1 cellular context compared by ENCODE assay signal in genomic region chr14:88023658-88024187, GRCh38.
TF ChIP-seq lines count a peak whose summit lies in the region.

No MANE protein-coding gene starts in this region.

TF ChIP-seq in K562, 482 proteins besides CTCF, POLR2A, EP300 and RAD21 (continued from another document):
- TF ChIP-seq ZNF407 (IDR thresholded peaks at IDR 0.05; ENCODE audit: low read depth) (no peak), PHB (CRISPR knock-in tag; IDR thresholded peaks at IDR 0.05) (no peak), TCF3 (CRISPR knock-in tag; IDR thresholded peaks at IDR 0.05) (0 out of 2 replicates have a peak, but pooled peaks have one; percentile 32), ARID3A (IDR thresholded peaks at IDR 0.05; ENCODE audit: borderline replicate concordance, low read depth, low read length) (no peak), PYGO2 (tag; IDR thresholded peaks at IDR 0.05) (no peak), ZNF511 (CRISPR knock-in tag; IDR thresholded peaks at IDR 0.05) (no peak), JUNB (CRISPR knock-in tag; conservative IDR thresholded peaks at IDR 0.05) (no peak), THRB (CRISPR knock-in tag; conservative IDR thresholded peaks at IDR 0.05) (no peak), ZNF232 (CRISPR knock-in tag; IDR thresholded peaks at IDR 0.05) (no peak), RCOR1 (IDR thresholded peaks at IDR 0.05; ENCODE audit: borderline replicate concordance in 1 of 2, low read depth in 2 of 2, low read length in 2 of 2) (0 out of 4 replicates have a peak, but pooled peaks of 1 of the 2 experiments have one; percentile 7), EZH2 (IDR thresholded peaks at IDR 0.05; ENCODE audit: borderline replicate concordance, low read depth, low read length) (no peak), GABPA (tag; conservative IDR thresholded peaks at IDR 0.05; ENCODE audit: low read depth) (0 out of 2 replicates have a peak, but pooled peaks have one; percentile 12), NR2C2 (CRISPR knock-in tag; IDR thresholded peaks at IDR 0.05) (no peak), NR2C2 (tag; IDR thresholded peaks at IDR 0.05) (peak; percentile 36; the same call in 1 of the 2 replicates), FOXK1 (CRISPR knock-in tag; IDR thresholded peaks at IDR 0.05; ENCODE audit: borderline replicate concordance) (no peak)
- TF ChIP-seq, protein P1, sequence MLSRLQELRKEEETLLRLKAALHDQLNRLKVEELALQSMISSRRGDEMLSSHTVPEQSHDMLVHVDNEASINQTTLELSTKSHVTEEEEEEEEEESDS (CRISPR knock-in tag; IDR thresholded peaks at IDR 0.05): no peak
- TF ChIP-seq, protein P2, sequence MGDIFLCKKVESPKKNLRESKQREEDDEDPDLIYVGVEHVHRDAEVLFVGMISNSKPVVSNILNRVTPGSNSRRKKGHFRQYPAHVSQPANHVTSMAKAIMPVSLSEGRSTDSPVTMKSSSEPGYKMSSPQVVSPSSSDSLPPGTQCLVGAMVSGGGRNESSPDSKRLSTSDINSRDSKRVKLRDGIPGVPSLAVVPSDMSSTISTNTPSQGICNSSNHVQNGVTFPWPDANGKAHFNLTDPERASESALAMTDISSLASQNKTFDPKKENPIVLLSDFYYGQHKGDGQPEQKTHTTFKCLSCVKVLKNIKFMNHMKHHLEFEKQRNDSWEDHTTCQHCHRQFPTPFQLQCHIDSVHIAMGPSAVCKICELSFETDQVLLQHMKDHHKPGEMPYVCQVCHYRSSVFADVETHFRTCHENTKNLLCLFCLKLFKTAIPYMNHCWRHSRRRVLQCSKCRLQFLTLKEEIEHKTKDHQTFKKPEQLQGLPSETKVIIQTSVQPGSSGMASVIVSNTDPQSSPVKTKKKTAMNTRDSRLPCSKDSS (IDR thresholded peaks at IDR 0.05; ENCODE audit: low read depth, partially characterized antibody): no peak
- TF ChIP-seq, protein P3, sequence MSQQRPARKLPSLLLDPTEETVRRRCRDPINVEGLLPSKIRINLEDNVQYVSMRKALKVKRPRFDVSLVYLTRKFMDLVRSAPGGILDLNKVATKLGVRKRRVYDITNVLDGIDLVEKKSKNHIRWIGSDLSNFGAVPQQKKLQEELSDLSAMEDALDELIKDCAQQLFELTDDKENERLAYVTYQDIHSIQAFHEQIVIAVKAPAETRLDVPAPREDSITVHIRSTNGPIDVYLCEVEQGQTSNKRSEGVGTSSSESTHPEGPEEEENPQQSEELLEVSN (IDR thresholded peaks at IDR 0.05; ENCODE audit: borderline replicate concordance in 1 of 2, extremely low read depth in 1 of 2, insufficient read depth in 1 of 2, insufficient read length in 1 of 2, low read depth in 1 of 2, low read length in 1 of 2, poor library complexity in 1 of 2, severe bottlenecking in 1 of 2): no peak
- TF ChIP-seq, protein P4, sequence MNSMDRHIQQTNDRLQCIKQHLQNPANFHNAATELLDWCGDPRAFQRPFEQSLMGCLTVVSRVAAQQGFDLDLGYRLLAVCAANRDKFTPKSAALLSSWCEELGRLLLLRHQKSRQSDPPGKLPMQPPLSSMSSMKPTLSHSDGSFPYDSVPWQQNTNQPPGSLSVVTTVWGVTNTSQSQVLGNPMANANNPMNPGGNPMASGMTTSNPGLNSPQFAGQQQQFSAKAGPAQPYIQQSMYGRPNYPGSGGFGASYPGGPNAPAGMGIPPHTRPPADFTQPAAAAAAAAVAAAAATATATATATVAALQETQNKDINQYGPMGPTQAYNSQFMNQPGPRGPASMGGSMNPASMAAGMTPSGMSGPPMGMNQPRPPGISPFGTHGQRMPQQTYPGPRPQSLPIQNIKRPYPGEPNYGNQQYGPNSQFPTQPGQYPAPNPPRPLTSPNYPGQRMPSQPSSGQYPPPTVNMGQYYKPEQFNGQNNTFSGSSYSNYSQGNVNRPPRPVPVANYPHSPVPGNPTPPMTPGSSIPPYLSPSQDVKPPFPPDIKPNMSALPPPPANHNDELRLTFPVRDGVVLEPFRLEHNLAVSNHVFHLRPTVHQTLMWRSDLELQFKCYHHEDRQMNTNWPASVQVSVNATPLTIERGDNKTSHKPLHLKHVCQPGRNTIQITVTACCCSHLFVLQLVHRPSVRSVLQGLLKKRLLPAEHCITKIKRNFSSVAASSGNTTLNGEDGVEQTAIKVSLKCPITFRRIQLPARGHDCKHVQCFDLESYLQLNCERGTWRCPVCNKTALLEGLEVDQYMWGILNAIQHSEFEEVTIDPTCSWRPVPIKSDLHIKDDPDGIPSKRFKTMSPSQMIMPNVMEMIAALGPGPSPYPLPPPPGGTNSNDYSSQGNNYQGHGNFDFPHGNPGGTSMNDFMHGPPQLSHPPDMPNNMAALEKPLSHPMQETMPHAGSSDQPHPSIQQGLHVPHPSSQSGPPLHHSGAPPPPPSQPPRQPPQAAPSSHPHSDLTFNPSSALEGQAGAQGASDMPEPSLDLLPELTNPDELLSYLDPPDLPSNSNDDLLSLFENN (IDR thresholded peaks at IDR 0.05; ENCODE audit: low read depth in 2 of 2, low read length in 2 of 2): no peak
